8 cellular contexts compared by ENCODE assay signal in the genomic region with DNA sequence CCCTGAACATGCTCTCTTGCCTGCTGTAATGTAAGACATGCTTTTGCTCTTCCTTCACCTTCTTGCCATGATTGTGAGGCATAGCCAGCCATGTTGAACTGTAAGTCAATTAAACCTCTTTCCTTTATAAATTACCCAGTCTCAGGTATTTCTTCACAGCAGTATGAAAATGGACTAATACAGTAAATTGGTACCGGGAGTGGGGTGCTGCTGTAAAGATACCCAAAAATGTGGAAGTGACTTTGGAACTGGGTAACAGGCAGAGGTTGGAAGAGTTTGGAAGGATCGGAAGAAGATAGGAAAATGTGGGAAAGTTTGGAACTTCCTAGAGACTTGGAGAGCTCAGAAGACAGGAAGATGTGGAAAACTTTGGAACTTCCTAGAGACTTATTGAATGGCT. TPM values are rescaled to one million over a fixed set of nuclear protein-coding genes. Genes with fewer than 3 reads are reported as not detected.
"Had no signal": no experiment of that assay in that cellular context is flagged by ENCODE, and none has a peak within 500 bp of the region (broad histone marks: within the 10 kb centered on the region; RNA-seq: fewer than 3 reads in every experiment).

No MANE protein-coding gene starts in this region.

RNA-seq across cellular contexts. Expression of a gene that starts 49.1 kb away (rescaled TPM):
- total RNA-seq: OCI-LY7, PC-3, PC-9, Right ventricle myocardium superior, RPMI7951, SJSA1, SK-MEL-5 had no signal
- polyA plus RNA-seq: SK-N-SH had no signal
